Comparison of ENCODE assay signal across 8 cellular contexts in genomic region chr2:15177103-15177502, GRCh38.
DNase-seq lines count a peak whose midpoint lies in the region; ATAC-seq, FAIRE-seq and TF ChIP-seq lines count a peak whose summit lies in the region.

No MANE protein-coding gene starts in this region.

- peaks cover 39% of the 10 kb centered on the region for H3K4me1 Mint-ChIP-seq in T-helper 1 cell treated with Interleukin-12 subunit alpha and Interleukin-12 subunit beta and Interleukin-4 antibody, amounts not matched to agents 30 μg/mL and 1 μg/mL, for 36 hours (ENCODE audit: low read depth)

- DNase-seq in GM18507 (ENCODE audit: extremely low spot score, insufficient read length, low read depth) (peak; percentile 14), astrocyte of the spinal cord (ENCODE audit: low read depth, low spot score) (peak; percentile 87), NCI-H446 treated with DMSO at 0.1 percent for 48 hours (lab: John Stamatoyannopoulos, UW) (no peak), HuH-7.5 (ENCODE audit: low spot score) (no peak), left colon (no peak)
- DNase-seq in stimulated activated CD4-positive, alpha-beta T cell treated with anti-CD3 and anti-CD28 coated beads, Interleukin-4, amount 100 ng/mL, for 4 hours: peak; percentile 36 to 80

- peaks cover 35% of the 10 kb centered on the region for H3K36me3 Mint-ChIP-seq in T-helper 1 cell treated with Interleukin-12 subunit alpha and Interleukin-12 subunit beta and Interleukin-4 antibody, amounts not matched to agents 30 μg/mL and 1 μg/mL, for 36 hours (ENCODE audit: low read depth)

- FAIRE-seq in GM18507 (lab: Jason Lieb, UNC): peak; percentile 90

- peak overlapping the region; percentile 60 for H3K4me3 Mint-ChIP-seq in T-helper 1 cell treated with Interleukin-12 subunit alpha and Interleukin-12 subunit beta and Interleukin-4 antibody, amounts not matched to agents 30 μg/mL and 1 μg/mL, for 36 hours

- H3K9me3 Mint-ChIP-seq in T-helper 1 cell treated with Interleukin-12 subunit alpha and Interleukin-12 subunit beta and Interleukin-4 antibody, amounts not matched to agents 30 μg/mL and 1 μg/mL, for 36 hours: no peaks in the 10 kb centered on the region

- in situ Hi-C loops in astrocyte of the spinal cord (cut with HindIII; ENCODE audit: low sequenced_read_pairs): no loop called here

- no peak for TF ChIP-seq CTCF in astrocyte of the spinal cord (IDR thresholded peaks at IDR 0.05; ENCODE audit: low read depth, low read length)

- H3K27me3 Mint-ChIP-seq in T-helper 1 cell treated with Interleukin-12 subunit alpha and Interleukin-12 subunit beta and Interleukin-4 antibody, amounts not matched to agents 30 μg/mL and 1 μg/mL, for 36 hours (ENCODE audit: low read depth): no peaks in the 10 kb centered on the region

- ATAC-seq in HG02763 (IDR thresholded peaks at IDR 0.05; ENCODE audit: unreplicated experiment): peak; percentile 94
- no peak for ATAC-seq in left colon

- peak overlapping the region; percentile 61 for H3K27ac Mint-ChIP-seq in T-helper 1 cell treated with Interleukin-12 subunit alpha and Interleukin-12 subunit beta and Interleukin-4 antibody, amounts not matched to agents 30 μg/mL and 1 μg/mL, for 36 hours

- intact Hi-C loops in left colon (cut with DNase I, micrococcal nuclease): no loop called here

- no peak overlapping the region for H3K4me3 ChIP-seq in astrocyte of the spinal cord (ENCODE audit: low read depth, low read length)

Comparison
In these comparisons a context has a peak if more than half of its experiments do, and no peak if none do; other contexts are left out.
1. DNase-seq: peak in GM18507 (single experiment), astrocyte of the spinal cord (single experiment) and stimulated activated CD4-positive, alpha-beta T cell treated with anti-CD3 and anti-CD28 coated beads, Interleukin-4, amount 100 ng/mL, for 4 hours (2 of 2); none in NCI-H446 treated with DMSO at 0.1 percent for 48 hours (single experiment), HuH-7.5 (single experiment) and left colon (0 of 2).